Comparison of ENCODE assay signal across 8 cellular contexts in the genomic region with DNA sequence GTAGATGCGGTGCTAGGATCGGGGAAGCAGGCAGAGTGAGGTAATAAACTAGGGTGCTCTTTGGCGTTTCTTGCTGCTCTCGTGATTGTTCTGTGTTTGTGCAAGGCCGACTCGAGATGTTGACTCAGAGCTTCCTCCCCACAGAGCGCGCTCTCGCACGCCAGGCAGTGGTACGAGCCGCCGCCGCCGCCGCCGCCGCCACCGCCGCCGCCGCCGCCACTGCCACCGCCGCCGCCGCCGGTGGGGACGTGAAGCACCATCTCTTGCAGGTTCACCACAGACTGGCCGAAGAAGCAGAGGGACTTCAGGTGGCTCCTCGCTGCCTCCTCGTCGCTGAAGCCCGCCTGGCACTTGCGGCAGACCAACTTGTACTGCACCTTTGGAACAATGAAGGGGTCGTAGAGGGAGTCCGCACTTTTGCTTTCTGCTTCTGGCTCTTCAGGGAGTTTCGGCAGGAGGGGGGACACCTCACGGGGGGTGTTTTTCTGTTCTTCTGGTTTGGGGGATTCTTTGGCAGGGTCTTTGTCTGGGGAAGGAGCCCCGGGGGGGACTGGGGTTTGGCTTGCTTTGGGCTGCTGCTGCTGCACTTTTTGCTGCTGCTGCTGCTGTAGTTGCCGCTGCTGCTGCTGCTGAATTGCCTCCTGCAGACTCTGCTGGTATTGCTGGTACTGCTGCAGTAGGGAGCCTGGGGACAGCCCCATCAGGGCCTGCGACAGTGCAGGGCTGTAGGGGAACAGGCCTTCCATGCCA.
A peak's percentile ranks its signal among the peaks of the same experiment; 100 is the strongest.
DNase-seq lines count a peak whose midpoint lies in the region; ATAC-seq and TF ChIP-seq lines count a peak whose summit lies in the region.

No MANE protein-coding gene starts in this region.

- peak; percentile 84 to 92 (median 90) for ATAC-seq in natural killer cell
- peak; percentile 94 for ATAC-seq in stimulated activated effector memory CD8-positive, alpha-beta T cell treated with anti-CD3 and anti-CD28 coated beads, Interleukin-12 subunit alpha, Interleukin-12 subunit beta, amount 100 ng/mL, for 72 hours

- peak overlapping the region; percentile 30 to 85 for H3K27ac Mint-ChIP-seq in natural killer cell
- H3K27ac Mint-ChIP-seq in stimulated activated effector memory CD8-positive, alpha-beta T cell treated with anti-CD3 and anti-CD28 coated beads, Interleukin-12 subunit alpha, Interleukin-12 subunit beta, amount 100 ng/mL, for 72 hours: peak overlapping the region; percentile 77

- peak overlapping the region; percentile 38 for H3K4me3 ChIP-seq in HFF-Myc (replicated peaks; ENCODE audit: low read depth, low read length)
- H3K4me3 ChIP-seq in esophagus squamous epithelium: peak overlapping the region; percentile 17 to 62 (median 46)

- 11 to 30% methylated on average over 4 to 5 of the region's 42 CpGs for WGBS in esophagus squamous epithelium, 2 donors

- intact Hi-C loops in esophagus squamous epithelium (cut with DNase I) (no loop called here), natural killer cell (cut with micrococcal nuclease) (no loop called here)

- H3K4me1 Mint-ChIP-seq in natural killer cell: peaks cover 11 to 22% of the 10 kb centered on the region in 2 donors
- peaks cover 26% of the 10 kb centered on the region for H3K4me1 Mint-ChIP-seq in stimulated activated effector memory CD8-positive, alpha-beta T cell treated with anti-CD3 and anti-CD28 coated beads, Interleukin-12 subunit alpha, Interleukin-12 subunit beta, amount 100 ng/mL, for 72 hours

- DNase-seq in GM03348 (ENCODE audit: low spot score): peak; percentile 95
- peak; percentile 16 for DNase-seq in HFF-Myc (ENCODE audit: extremely low read depth, low read depth)
- peak; percentile 18 for DNase-seq in NCI-H1092 (lab: John Stamatoyannopoulos, UW)
- DNase-seq in activated T-cell treated with anti-CD3 and anti-CD28 coated beads for 4 hours: peak; percentile 38
- no peak for DNase-seq in esophagus squamous epithelium (lab: John Stamatoyannopoulos, UW)
- peak; percentile 63 for DNase-seq in natural killer cell
- peak; percentile 39 to 69 for DNase-seq in stimulated activated effector memory CD8-positive, alpha-beta T cell treated with anti-CD3 and anti-CD28 coated beads, Interleukin-12 subunit alpha, Interleukin-12 subunit beta, amount 100 ng/mL, for 72 hours (ENCODE audit: low spot score in 2 of 2)
- no peak for DNase-seq in cortex of kidney (lab: John Stamatoyannopoulos, UW)

- H3K27ac ChIP-seq in esophagus squamous epithelium: peak overlapping the region; percentile 40 to 69 (median 64)

- no peaks in the 10 kb centered on the region for H3K9me3 Mint-ChIP-seq in natural killer cell
- H3K9me3 Mint-ChIP-seq in stimulated activated effector memory CD8-positive, alpha-beta T cell treated with anti-CD3 and anti-CD28 coated beads, Interleukin-12 subunit alpha, Interleukin-12 subunit beta, amount 100 ng/mL, for 72 hours: no peaks in the 10 kb centered on the region

- no peaks in the 10 kb centered on the region for H3K9me3 ChIP-seq in esophagus squamous epithelium

- H3K27me3 Mint-ChIP-seq in natural killer cell (ENCODE audit: low read depth in 2 of 2): peaks cover 0 to 6% of the 10 kb centered on the region in 2 donors

- no peaks in the 10 kb centered on the region for H3K27me3 ChIP-seq in esophagus squamous epithelium

- peaks cover 0 to 16% (median 0%) of the 10 kb centered on the region in 3 donors for H3K36me3 ChIP-seq in esophagus squamous epithelium

- peak overlapping the region; percentile 82 for H3K4me3 Mint-ChIP-seq in natural killer cell
- peak overlapping the region; percentile 73 for H3K4me3 Mint-ChIP-seq in stimulated activated effector memory CD8-positive, alpha-beta T cell treated with anti-CD3 and anti-CD28 coated beads, Interleukin-12 subunit alpha, Interleukin-12 subunit beta, amount 100 ng/mL, for 72 hours

- no peak for TF ChIP-seq POLR2A in esophagus squamous epithelium (IDR thresholded peaks at IDR 0.05)

- H3K4me1 ChIP-seq in esophagus squamous epithelium: peaks cover 0 to 29% (median 3%) of the 10 kb centered on the region in 3 donors

- no peaks in the 10 kb centered on the region for H3K36me3 Mint-ChIP-seq in natural killer cell
- no peaks in the 10 kb centered on the region for H3K36me3 Mint-ChIP-seq in stimulated activated effector memory CD8-positive, alpha-beta T cell treated with anti-CD3 and anti-CD28 coated beads, Interleukin-12 subunit alpha, Interleukin-12 subunit beta, amount 100 ng/mL, for 72 hours

- no peak for TF ChIP-seq CTCF in HFF-Myc (IDR thresholded peaks at IDR 0.05; ENCODE audit: low read depth, low read length, missing control alignments)
- TF ChIP-seq CTCF in esophagus squamous epithelium (IDR thresholded peaks at IDR 0.05): no peak
- no peak for TF ChIP-seq CTCF in natural killer cell (IDR thresholded peaks at IDR 0.05)

Comparison
In these comparisons a context has a peak if more than half of its experiments do, and no peak if none do; other contexts are left out.
1. DNase-seq: peak in GM03348 (single experiment), HFF-Myc (single experiment), NCI-H1092 (single experiment), activated T-cell treated with anti-CD3 and anti-CD28 coated beads for 4 hours (single experiment), natural killer cell (single experiment) and stimulated activated effector memory CD8-positive, alpha-beta T cell treated with anti-CD3 and anti-CD28 coated beads, Interleukin-12 subunit alpha, Interleukin-12 subunit beta, amount 100 ng/mL, for 72 hours (2 of 2); none in esophagus squamous epithelium (single experiment) and cortex of kidney (single experiment).